Comparison of ENCODE assay signal across 35 cellular contexts in the genomic region with DNA sequence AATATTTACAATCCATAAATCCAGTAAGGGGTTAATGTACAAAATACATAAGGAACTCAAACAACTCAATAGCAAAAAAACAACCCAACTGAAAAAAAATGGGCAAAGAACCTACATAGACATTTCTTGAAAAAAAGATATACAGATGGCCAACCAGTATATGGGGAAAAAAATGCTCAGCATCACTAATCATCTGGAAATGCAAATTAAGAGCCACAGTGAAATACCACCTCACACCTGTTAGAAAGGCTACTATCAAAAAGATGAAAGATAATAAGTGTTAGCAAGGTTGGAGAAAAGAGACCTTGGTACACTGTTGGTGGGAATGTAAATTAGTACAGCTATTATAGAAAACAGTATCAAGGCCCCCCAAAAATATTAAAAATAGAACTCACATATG. TPM values are rescaled to one million over a fixed set of nuclear protein-coding genes. Genes with fewer than 3 reads are reported as not detected.
DNase-seq lines count a peak whose midpoint lies in the region; ATAC-seq, FAIRE-seq and TF ChIP-seq lines count a peak whose summit lies in the region.
"Had no signal": no experiment of that assay in that cellular context is flagged by ENCODE, and none has a peak within 500 bp of the region (broad histone marks: within the 10 kb centered on the region; RNA-seq: fewer than 3 reads in every experiment).

No MANE protein-coding gene starts in this region.

- H3K27me3 Mint-ChIP-seq in neural progenitor cell (ENCODE audit: insufficient read depth, low read depth) = no peaks in the 10 kb centered on the region
- H3K27me3 Mint-ChIP-seq: activated naive CD8-positive, alpha-beta T cell treated with anti-CD3 and anti-CD28 coated beads, Interleukin-2, amount 50 U/mL, for 24 hours; central memory CD8-positive, alpha-beta T cell; dendritic cell treated with granulocyte-macrophage colony-stimulating factor and Interleukin-4, amounts not matched to agents 40 ng/mL and 50 ng/mL, for 4 days had no signal

- H3K27ac ChIP-seq in GM12878 (ENCODE audit: control insufficient read depth, insufficient read depth) (no peak overlapping the region), neural progenitor cell (no peak overlapping the region)
- H3K27ac ChIP-seq: esophagus muscularis mucosa, hepatocyte, HL-60, neutrophil, right lobe of liver, suprapubic skin, upper lobe of right lung, VCaP had no signal

- H3K27me3 ChIP-seq in GM12878 (replicated peaks in 1 of 2; ENCODE audit: control insufficient read depth in 2 of 2, insufficient read depth in 2 of 2, low read length in 1 of 2) (no peaks in the 10 kb centered on the region), neural progenitor cell (no peaks in the 10 kb centered on the region)
- H3K27me3 ChIP-seq: esophagus muscularis mucosa, hepatocyte, neutrophil, right lobe of liver, suprapubic skin, upper lobe of right lung had no signal

- no peak for TF ChIP-seq EP300 in GM12878 (IDR thresholded peaks at IDR 0.05; ENCODE audit: borderline replicate concordance in 1 of 2, control insufficient read depth in 1 of 2, low read depth in 2 of 2, low read length in 2 of 2)

- RAD21 ChIA-PET in GM12878 (lab: Charles Lee; ENCODE audit: unreplicated experiment) = no interaction called here

- H3K4me3 ChIP-seq in GM12878 = no peak overlapping the region
- H3K4me3 ChIP-seq in neural progenitor cell = no peak overlapping the region
- H3K4me3 ChIP-seq: esophagus muscularis mucosa, hepatocyte, right lobe of liver, suprapubic skin, upper lobe of right lung had no signal

- H4K20me1 ChIP-seq in GM12878 (ENCODE audit: control insufficient read depth, insufficient read depth) (no peaks in the 10 kb centered on the region), neural progenitor cell (ENCODE audit: low read depth) (no peaks in the 10 kb centered on the region)

- no peak overlapping the region for H3K27ac Mint-ChIP-seq in neural progenitor cell
- H3K27ac Mint-ChIP-seq: activated naive CD8-positive, alpha-beta T cell treated with anti-CD3 and anti-CD28 coated beads, Interleukin-2, amount 50 U/mL, for 24 hours; dendritic cell treated with granulocyte-macrophage colony-stimulating factor and Interleukin-4, amounts not matched to agents 40 ng/mL and 50 ng/mL, for 4 days; endodermal cell had no signal

- intact Hi-C loops in GM12878 (cut with micrococcal nuclease; ENCODE audit: unreplicated experiment) = no loop called here

- no peaks in the 10 kb centered on the region for H3F3A ChIP-seq in neural progenitor cell (ENCODE audit: low read depth)

- H2AFZ ChIP-seq in GM12878 (ENCODE audit: control insufficient read depth, low read depth, low read length) (no peak overlapping the region), neural progenitor cell (replicated peaks) (no peak overlapping the region)
- H2AFZ ChIP-seq: hepatocyte had no signal

- POLR2A ChIA-PET in GM12878 (lab: Charles Lee) = interaction anchor here (0.6 kb wide), 1 partner anchor 15 kb away, joined by 6 read pairs; no protein-coding TSS in a partner anchor

- H3K4me2 ChIP-seq in GM12878 (ENCODE audit: control insufficient read depth, insufficient read depth) = no peak overlapping the region
- no peak overlapping the region for H3K4me2 ChIP-seq in neural progenitor cell
- H3K4me2 ChIP-seq: hepatocyte had no signal

- in situ Hi-C loops in GM12878 (cut with MboI) = no loop called here

- TF ChIP-seq POLR2A in GM12878 (IDR thresholded peaks at IDR 0.05; ENCODE audit: low read depth, low read length) = no peak

- BruUV-seq in GM12878 (replicated peaks; lab: Mats Ljungman, UMichigan) = no TSS peak

- H3K79me2 ChIP-seq in GM12878 (ENCODE audit: control insufficient read depth, insufficient read depth, low read length) (peaks cover 11% of the 10 kb centered on the region), neural progenitor cell (ENCODE audit: low read depth) (no peaks in the 10 kb centered on the region)

- peaks cover 11% of the 10 kb centered on the region for H3K4me1 ChIP-seq in GM12878 (ENCODE audit: control insufficient read depth, insufficient read depth, low read length)
- no peaks in the 10 kb centered on the region for H3K4me1 ChIP-seq in neural progenitor cell
- H3K4me1 ChIP-seq: right lobe of liver, upper lobe of right lung had no signal

- no peak for TF ChIP-seq RAD21 in GM12878 (IDR thresholded peaks at IDR 0.05; ENCODE audit: insufficient read depth, low read depth, low read length)

- H3K4me3 Mint-ChIP-seq in neural progenitor cell = no peak overlapping the region
- H3K4me3 Mint-ChIP-seq: activated naive CD8-positive, alpha-beta T cell treated with anti-CD3 and anti-CD28 coated beads, Interleukin-2, amount 50 U/mL, for 24 hours; central memory CD8-positive, alpha-beta T cell; dendritic cell treated with granulocyte-macrophage colony-stimulating factor and Interleukin-4, amounts not matched to agents 40 ng/mL and 50 ng/mL, for 4 days; endodermal cell had no signal

- no peaks in the 10 kb centered on the region for H3K36me3 ChIP-seq in GM12878 (ENCODE audit: control insufficient read depth in 2 of 2, insufficient read depth in 2 of 2, low read length in 1 of 2)
- H3K36me3 ChIP-seq in neural progenitor cell = no peaks in the 10 kb centered on the region
- H3K36me3 ChIP-seq: esophagus muscularis mucosa, neutrophil, right lobe of liver, suprapubic skin, upper lobe of right lung had no signal

- H3K9ac ChIP-seq in GM12878 (ENCODE audit: control insufficient read depth, insufficient read depth, low read length) (no peak overlapping the region), neural progenitor cell (no peak overlapping the region)

- H3K9me3 Mint-ChIP-seq in neural progenitor cell = no peaks in the 10 kb centered on the region
- H3K9me3 Mint-ChIP-seq: activated naive CD8-positive, alpha-beta T cell treated with anti-CD3 and anti-CD28 coated beads, Interleukin-2, amount 50 U/mL, for 24 hours; central memory CD8-positive, alpha-beta T cell; dendritic cell treated with granulocyte-macrophage colony-stimulating factor and Interleukin-4, amounts not matched to agents 40 ng/mL and 50 ng/mL, for 4 days; endodermal cell had no signal

- ATAC-seq in GM18858 (IDR thresholded peaks at IDR 0.05; ENCODE audit: unreplicated experiment) = peak; percentile 52
- peak; percentile 46 for ATAC-seq in GM21619 (IDR thresholded peaks at IDR 0.05; ENCODE audit: unreplicated experiment)
- ATAC-seq in HG03442 (IDR thresholded peaks at IDR 0.05; ENCODE audit: unreplicated experiment) = peak; percentile 60
- ATAC-seq in GM12878 = peak; percentile 42; the same call in 2 of the 3 replicates
- ATAC-seq in GM21381 (IDR thresholded peaks at IDR 0.05; ENCODE audit: unreplicated experiment) = no peak
- no peak for ATAC-seq in HG03439 (IDR thresholded peaks at IDR 0.05; ENCODE audit: unreplicated experiment)
- ATAC-seq: activated naive CD8-positive, alpha-beta T cell treated with anti-CD3 and anti-CD28 coated beads, Interleukin-2, amount 50 U/mL, for 24 hours; left cardiac atrium; right lobe of liver; upper lobe of right lung had no signal

- H3K4me1 Mint-ChIP-seq in neural progenitor cell = no peaks in the 10 kb centered on the region
- H3K4me1 Mint-ChIP-seq: central memory CD8-positive, alpha-beta T cell had no signal

- TF ChIP-seq CTCF in GM12878 (IDR thresholded peaks at IDR 0.05 in 2 of 3, conservative IDR thresholded peaks at IDR 0.05 in 1 of 3; ENCODE audit: control insufficient read depth in 2 of 3, extremely low read depth in 1 of 3, insufficient read depth in 1 of 3, low read depth in 3 of 3, low read length in 3 of 3) (no peak), neural progenitor cell (IDR thresholded peaks at IDR 0.05) (no peak)

- SMC1A ChIA-PET in GM12878 (lab: Charles Lee; ENCODE audit: uncharacterized antibody, unreplicated experiment) = interaction anchor here (0.8 to 1.1 kb wide), 4 partner anchors 12 to 171 kb away, joined by 3 read pairs; no protein-coding TSS in a partner anchor

- no peak for DNase-seq in GM12878 (ENCODE audit: low read depth, low spot score)
- no peak for DNase-seq in EL
- DNase-seq in neural progenitor cell (ENCODE audit: low spot score) = no peak
- DNase-seq: activated CD4-positive, alpha-beta T cell treated with anti-CD3 and anti-CD28 coated beads for 48 hours; activated naive CD8-positive, alpha-beta T cell treated with anti-CD3 and anti-CD28 coated beads, Interleukin-2, amount 50 U/mL, for 24 hours; activated T-cell treated with anti-CD3 and anti-CD28 coated beads, Interleukin-2, amount 50 U/mL, for 1 hour; C1 segment of cervical spinal cord; Caco-2; DND-41; foreskin melanocyte; left cardiac atrium; MV-4-11; NCI-H146; NCI-H510A treated with DMSO at 0.1 percent for 48 hours; right lobe of liver; SIG-M5; stimulated activated CD4-positive, alpha-beta T cell treated with anti-CD3 and anti-CD28 coated beads, Interleukin-12 subunit alpha, Interleukin-12 subunit beta, amount 100 ng/mL, for 4 hours; stimulated activated CD4-positive, alpha-beta T cell treated with anti-CD3 and anti-CD28 coated beads, Interleukin-4, amount 100 ng/mL, for 1 hour; stimulated activated naive CD4-positive, alpha-beta T cell; T-helper 9 cell; upper lobe of right lung had no signal

- H3K9me3 ChIP-seq in GM12878 (replicated peaks; ENCODE audit: control insufficient read depth, insufficient read depth, low read length) (no peaks in the 10 kb centered on the region; the same call in 2 of the 3 replicates), neural progenitor cell (ENCODE audit: low read depth) (no peaks in the 10 kb centered on the region)
- H3K9me3 ChIP-seq: Caco-2, esophagus muscularis mucosa, neutrophil, right lobe of liver, suprapubic skin, upper lobe of right lung had no signal

- FAIRE-seq in GM12878 (lab: Jason Lieb, UNC) = peak; percentile 7

- CTCF ChIA-PET in GM12878 (lab: Yijun Ruan, JAX) = interaction anchor here (1.3 to 1.5 kb wide), 2 partner anchors 42 to 60 kb away, joined by 3 read pairs; no protein-coding TSS in a partner anchor

- peaks cover 2% of the 10 kb centered on the region for H3K36me3 Mint-ChIP-seq in neural progenitor cell

RNA-seq across cellular contexts. Expression of a gene that starts 14.6 kb away (rescaled TPM):
- total RNA-seq in GM12878 (2013; cell fraction: nucleolus; rRNA removed) = 17.5 and 22.9 TPM in 2 replicates
- total RNA-seq in GM12878 (2014; rRNA removed) (5.6 and 6.9 TPM in 2 replicates), GM12878 (2014; rRNA removed; fragmentation: Illumina TruSeq; extraction: Trizol) (9.2 and 9.5 TPM in 2 replicates), GM12878 (2021) (7.6 and 9.2 TPM in 2 replicates), neural progenitor cell (ENCODE audit: low replicate concordance) (4.9 and 5.1 TPM in 2 replicates)
- polyA plus RNA-seq in GM12878 (2011; ENCODE audit: low read depth) = 5.0 TPM
- polyA plus RNA-seq in GM12878 (2011; rRNA removed) (8.4 and 13.9 TPM in 2 replicates), GM12878 (2014; fragmentation: Illumina TruSeq; extraction: Trizol) (9.7 and 10.6 TPM in 2 replicates), GM12878 (2014; fragmentation: Nextera tagmentation; extraction: Ambion mirVana) (1 to 10 TPM; 2.6 to 3.3 TPM), GM12878 (2014; rRNA removed) (11.5 and 11.8 TPM in 2 replicates), GM12878 (2016; fragmentation: Nextera tagmentation; extraction: Ambion mirVana) (10 to 100 TPM; 13.0 to 14.3 TPM)
- 3.1 and 3.7 TPM in 2 replicates for polyA plus RNA-seq in GM12878 (2011; cell fraction: cytosol; rRNA removed)
- polyA plus RNA-seq in GM12878 (2011; cell fraction: nucleus; rRNA removed) = 1.5 and 2.2 TPM in 2 replicates
- 8.8 and 10.6 TPM in 2 replicates for polyA plus RNA-seq in GM12878 (2012)
- 2.8 and 3.2 TPM in 2 replicates for polyA minus RNA-seq in GM12878 (2011; rRNA and poly(A)+ RNA removed)
- 3.3 and 6.9 TPM in 2 replicates for polyA minus RNA-seq in GM12878 (2011; cell fraction: cytosol; rRNA and poly(A)+ RNA removed)
- 4.8 and 8.1 TPM in 2 replicates for polyA minus RNA-seq in GM12878 (2011; cell fraction: nucleus; rRNA and poly(A)+ RNA removed)

Comparison
In these comparisons a context has a peak if more than half of its experiments do, and no peak if none do; other contexts are left out.
1. ATAC-seq: peak in GM18858 (single experiment), GM21619 (single experiment), HG03442 (single experiment) and GM12878 (single experiment); none in GM21381 (single experiment) and HG03439 (single experiment).